Comparison of ENCODE assay signal across 1 cellular context in the genomic region with DNA sequence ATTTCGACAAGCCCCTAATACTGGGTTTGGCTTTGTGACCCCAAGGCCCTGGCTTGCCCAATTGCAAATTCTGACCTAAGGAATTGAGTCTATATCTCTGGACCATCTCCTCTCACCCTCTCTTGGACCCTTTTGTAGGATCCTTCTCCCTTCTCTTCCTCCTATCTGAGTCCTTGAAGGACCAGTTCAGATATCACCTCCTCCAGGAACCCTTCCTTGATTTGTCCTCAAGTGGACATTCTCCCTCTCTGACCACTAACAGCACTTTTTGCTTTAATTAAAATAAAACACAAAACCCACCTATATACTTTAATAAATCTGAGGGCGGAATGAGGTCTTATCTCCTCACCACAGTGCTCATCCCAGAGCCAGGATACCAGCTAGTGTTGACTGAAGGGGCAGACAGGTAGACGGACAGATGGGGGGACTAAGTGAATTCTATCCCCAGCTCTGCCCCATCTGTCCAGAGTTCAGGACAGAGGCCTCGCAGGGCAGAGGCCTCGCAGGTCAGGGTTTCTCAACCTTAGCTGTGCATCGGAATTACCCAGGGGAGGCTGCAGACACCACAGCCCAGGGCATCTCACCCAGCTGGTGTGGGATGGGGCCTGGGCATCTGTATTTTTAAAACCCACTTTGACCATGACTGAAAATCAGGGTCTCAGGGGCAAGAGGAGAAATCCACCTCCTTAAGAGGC.
TF ChIP-seq lines count a peak whose summit lies in the region.

No MANE protein-coding gene starts in this region.

TF ChIP-seq in HepG2, 621 proteins besides CTCF, POLR2A, EP300 and RAD21 (continued from another document):
- TF ChIP-seq HNF1A (IDR thresholded peaks at IDR 0.05; ENCODE audit: low read depth): no peak
- TF ChIP-seq HNF1A (CRISPR knock-in tag; IDR thresholded peaks at IDR 0.05; ENCODE audit: borderline replicate concordance): no peak
- no peak for TF ChIP-seq GRHL1 (CRISPR knock-in tag; conservative IDR thresholded peaks at IDR 0.05)
- no peak for TF ChIP-seq CBX2 (IDR thresholded peaks at IDR 0.05; ENCODE audit: low read depth, low read length)
- TF ChIP-seq CBX2 (CRISPR knock-in tag; IDR thresholded peaks at IDR 0.05; ENCODE audit: low read depth): no peak
- TF ChIP-seq ISL2 (CRISPR knock-in tag; IDR thresholded peaks at IDR 0.05): no peak
- no peak for TF ChIP-seq HMG20A (CRISPR knock-in tag; IDR thresholded peaks at IDR 0.05; ENCODE audit: borderline replicate concordance)
- TF ChIP-seq ZNF383 (CRISPR knock-in tag; IDR thresholded peaks at IDR 0.05; ENCODE audit: borderline replicate concordance): no peak
